ENCODE assay signal across 24 cellular contexts in the genomic region with DNA sequence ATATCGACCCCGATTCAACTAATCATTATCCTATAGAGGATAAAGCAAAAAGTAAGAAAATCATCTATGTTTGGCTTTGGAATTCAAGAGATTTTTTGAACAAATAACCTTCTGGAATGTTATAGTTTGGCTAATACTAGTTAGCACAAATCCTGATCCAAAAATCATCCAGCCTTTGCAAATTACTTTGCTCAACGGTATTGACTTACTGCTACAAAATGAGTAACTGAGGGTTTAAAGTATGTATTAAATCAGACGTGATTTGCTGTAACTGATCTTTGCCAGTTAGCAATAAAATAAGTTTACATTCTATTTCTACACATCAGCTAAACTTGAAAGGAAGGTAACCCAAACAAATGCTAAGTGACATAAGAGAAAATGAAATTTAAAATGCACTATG.
"Had no signal": no experiment of that assay in that cellular context is flagged by ENCODE, and none has a peak within 500 bp of the region (broad histone marks: within the 10 kb centered on the region; RNA-seq: fewer than 3 reads in every experiment).

No MANE protein-coding gene starts in this region.

- H3K4me3 Mint-ChIP-seq: activated CD4-positive, alpha-beta memory T cell treated with anti-CD3 and anti-CD28 coated beads for 36 hours; activated CD8-positive, alpha-beta memory T cell treated with anti-CD3 and anti-CD28 coated beads, Interleukin-2, amount 10 ng/mL, durations not matched to agents 7 days and 5 days; dendritic cell treated with granulocyte-macrophage colony-stimulating factor and Interleukin-4, amounts not matched to agents 40 ng/mL and 50 ng/mL, for 4 days had no signal

- H3K27me3 Mint-ChIP-seq: activated CD4-positive, alpha-beta memory T cell treated with anti-CD3 and anti-CD28 coated beads for 36 hours; activated CD8-positive, alpha-beta memory T cell treated with anti-CD3 and anti-CD28 coated beads, Interleukin-2, amount 10 ng/mL, durations not matched to agents 7 days and 5 days; dendritic cell treated with granulocyte-macrophage colony-stimulating factor and Interleukin-4, amounts not matched to agents 40 ng/mL and 50 ng/mL, for 4 days; naive thymus-derived CD8-positive, alpha-beta T cell; T-cell had no signal

- H3K36me3 ChIP-seq: breast epithelium, prostate gland had no signal

- H3K27ac ChIP-seq: breast epithelium, epithelial cell of prostate, left lung, prostate gland, testis, VCaP had no signal

- H3K9me3 ChIP-seq: breast epithelium, gastroesophageal sphincter, left lung, prostate gland, stomach, testis had no signal

- DNase-seq: activated CD4-positive, alpha-beta memory T cell treated with anti-CD3 and anti-CD28 coated beads for 36 hours; activated CD8-positive, alpha-beta memory T cell treated with anti-CD3 and anti-CD28 coated beads, Interleukin-2, amount 10 ng/mL, durations not matched to agents 7 days and 5 days; activated effector memory CD4-positive, alpha-beta T cell treated with Interleukin-2 at 50 U/mL for 16 hours; activated T-cell treated with anti-CD3 and anti-CD28 coated beads, Interleukin-2, amount 50 U/mL, for 1 hour; cerebellar nuclear complex; hippocampal formation; kidney; left lung; mammary epithelial cell; naive thymus-derived CD8-positive, alpha-beta T cell; occipital lobe; stimulated activated CD4-positive, alpha-beta T cell treated with anti-CD3 and anti-CD28 coated beads, Interleukin-1b, Interleukin-23, amount 100 ng/mL, for 48 hours; stomach; T-cell; T1000; testis had no signal

- H3K27me3 ChIP-seq: breast epithelium, gastroesophageal sphincter, left lung, stomach, testis had no signal

- H3K9me3 Mint-ChIP-seq: activated CD4-positive, alpha-beta memory T cell treated with anti-CD3 and anti-CD28 coated beads for 36 hours; activated naive CD4-positive, alpha-beta T cell treated with anti-CD3 and anti-CD28 coated beads, Interleukin-2, amount 50 U/mL, for 72 hours; dendritic cell treated with granulocyte-macrophage colony-stimulating factor and Interleukin-4, amounts not matched to agents 40 ng/mL and 50 ng/mL, for 4 days; naive thymus-derived CD8-positive, alpha-beta T cell; T-cell had no signal

- H3K4me3 ChIP-seq: breast epithelium, gastroesophageal sphincter, left lung, prostate gland, testis had no signal

- H3K27ac Mint-ChIP-seq: activated CD4-positive, alpha-beta memory T cell treated with anti-CD3 and anti-CD28 coated beads for 36 hours; activated CD8-positive, alpha-beta memory T cell treated with anti-CD3 and anti-CD28 coated beads, Interleukin-2, amount 10 ng/mL, durations not matched to agents 7 days and 5 days; activated naive CD4-positive, alpha-beta T cell treated with anti-CD3 and anti-CD28 coated beads, Interleukin-2, amount 50 U/mL, for 72 hours had no signal

- ATAC-seq: activated CD8-positive, alpha-beta memory T cell treated with anti-CD3 and anti-CD28 coated beads, Interleukin-2, amount 10 ng/mL, durations not matched to agents 7 days and 5 days; activated naive CD4-positive, alpha-beta T cell treated with anti-CD3 and anti-CD28 coated beads, Interleukin-2, amount 50 U/mL, for 72 hours; gastroesophageal sphincter; left lung; naive thymus-derived CD8-positive, alpha-beta T cell; sciatic nerve; T-cell had no signal

- H3K4me1 ChIP-seq: prostate gland had no signal
